In the genomic region with DNA sequence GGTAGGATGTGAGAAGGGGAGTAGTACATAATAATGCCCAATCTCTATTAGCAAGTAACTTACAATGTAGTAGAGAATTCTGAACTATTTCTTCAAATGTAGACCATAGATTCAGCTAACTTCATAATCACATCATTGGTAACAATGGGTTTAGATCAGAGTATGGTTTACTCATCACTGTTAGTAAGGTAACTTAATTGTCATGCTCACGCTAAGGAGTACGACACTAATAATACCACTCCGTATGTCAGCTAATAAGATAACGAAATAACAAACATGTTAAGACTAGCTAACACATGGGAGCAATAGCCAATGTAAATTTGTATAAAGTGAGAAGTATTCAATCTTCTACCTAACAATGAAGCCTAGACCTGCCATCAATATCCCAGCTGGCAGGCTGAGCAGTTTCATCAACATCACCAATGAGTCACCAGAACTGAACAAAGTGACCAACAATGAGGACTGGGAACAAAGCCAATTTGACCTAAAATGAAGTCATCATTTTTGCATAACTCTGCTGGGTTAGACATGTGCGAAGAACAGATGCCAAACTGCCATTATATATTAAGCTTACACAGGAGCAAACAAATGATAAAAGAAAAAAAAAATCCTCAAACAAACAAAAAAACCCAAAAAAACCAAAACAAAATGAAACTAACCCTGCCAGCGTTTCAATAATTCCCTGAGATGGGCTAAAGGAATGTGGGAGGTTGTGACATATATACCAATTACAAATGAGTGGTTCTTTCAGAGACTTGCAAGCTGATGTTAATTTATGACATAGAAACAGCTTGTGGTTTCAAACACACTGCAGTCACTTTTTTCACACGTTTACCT, we compare ENCODE assay signal across 9 cellular contexts. TPM values are rescaled to one million over a fixed set of nuclear protein-coding genes. Genes with fewer than 3 reads are reported as not detected.
DNase-seq lines count a peak whose midpoint lies in the region; ATAC-seq and TF ChIP-seq lines count a peak whose summit lies in the region.
"Had no signal": no experiment of that assay in that cellular context is flagged by ENCODE, and none has a peak within 500 bp of the region (broad histone marks: within the 10 kb centered on the region; RNA-seq: fewer than 3 reads in every experiment).

No MANE protein-coding gene starts in this region.

- no peaks in the 10 kb centered on the region for H3K79me1 ChIP-seq in mesenchymal stem cell (replicated peaks; ENCODE audit: low read length, poor library complexity, severe bottlenecking)

- H3K9me3 ChIP-seq in mesenchymal stem cell (ENCODE audit: control insufficient read depth, low read length) (no peaks in the 10 kb centered on the region), T-helper 17 cell (ENCODE audit: control insufficient read depth, low read length, poor library complexity, severe bottlenecking) (no peaks in the 10 kb centered on the region)

- H3K4me1 Mint-ChIP-seq in T-helper 17 cell, result peaks cover 10% of the 10 kb centered on the region

- no peak overlapping the region for H4K8ac ChIP-seq in mesenchymal stem cell (ENCODE audit: low read length)

- no peak overlapping the region for H3K23ac ChIP-seq in mesenchymal stem cell (ENCODE audit: low read length in 2 of 2)

- peaks cover 0 to 78% of the 10 kb centered on the region in 2 experiments for H3K36me3 ChIP-seq in mesenchymal stem cell (ENCODE audit: control insufficient read depth in 1 of 2, insufficient read depth in 2 of 2, low read depth in 1 of 2, low read length in 2 of 2)

- ATAC-seq in GM19463 (IDR thresholded peaks at IDR 0.05; ENCODE audit: unreplicated experiment), result peak; percentile 80
- peak; percentile 57 for ATAC-seq in HG03520 (IDR thresholded peaks at IDR 0.05; ENCODE audit: unreplicated experiment)
- no peak for ATAC-seq in HG03025 (IDR thresholded peaks at IDR 0.05; ENCODE audit: low FRiP score, unreplicated experiment)
- ATAC-seq in T-helper 17 cell, result no peak

- no peak overlapping the region for H3K18ac ChIP-seq in mesenchymal stem cell (ENCODE audit: low read depth in 1 of 2, low read length in 2 of 2)

- no peaks in the 10 kb centered on the region for H3K4me1 ChIP-seq in mesenchymal stem cell (ENCODE audit: control insufficient read depth, insufficient read depth, low read depth, low read length)

- no peaks in the 10 kb centered on the region for H3K27me3 ChIP-seq in mesenchymal stem cell (ENCODE audit: control insufficient read depth in 1 of 2, insufficient read depth in 1 of 2, low read length in 2 of 2)

- 22% methylated on average over 1 of the region's 7 CpGs for WGBS in mesenchymal stem cell

- H2BK5ac ChIP-seq in mesenchymal stem cell (ENCODE audit: low read depth, low read length, poor library complexity, severe bottlenecking), result no peak overlapping the region

- no peak overlapping the region for H2AK5ac ChIP-seq in mesenchymal stem cell (ENCODE audit: low read length, severe bottlenecking)

- H3K4me2 ChIP-seq in mesenchymal stem cell (ENCODE audit: low read length, poor library complexity, severe bottlenecking), result no peak overlapping the region

- H3K4me3 Mint-ChIP-seq in T-helper 17 cell, result no peak overlapping the region

- no peak overlapping the region for H2BK15ac ChIP-seq in mesenchymal stem cell (ENCODE audit: low read depth, poor library complexity, severe bottlenecking)

- H3K36me3 Mint-ChIP-seq in T-helper 17 cell (ENCODE audit: low read depth), result no peaks in the 10 kb centered on the region

- no peak overlapping the region for H2BK120ac ChIP-seq in mesenchymal stem cell (ENCODE audit: low read depth, low read length)

- H3K27me3 Mint-ChIP-seq in T-helper 17 cell, result no peaks in the 10 kb centered on the region

- no peak overlapping the region for H3K4ac ChIP-seq in mesenchymal stem cell (ENCODE audit: low read depth in 1 of 2, low read length in 2 of 2)

- H3K4me3 ChIP-seq in choroid plexus epithelial cell (ENCODE audit: low read depth, low read length) (no peak overlapping the region), mesenchymal stem cell (ENCODE audit: insufficient read depth in 1 of 2, low read depth in 1 of 2, low read length in 2 of 2) (peak overlapping the region in 1 of 2 experiments; percentile 16)

- H3K9ac ChIP-seq in mesenchymal stem cell (ENCODE audit: low read length), result peak overlapping the region; percentile 46

- H3K27ac Mint-ChIP-seq in T-helper 17 cell, result no peak overlapping the region

- no peak overlapping the region for H4K91ac ChIP-seq in mesenchymal stem cell (ENCODE audit: low read length)

- DNase-seq in DMS 273 treated with DMSO at 0.1 percent for 48 hours (lab: John Stamatoyannopoulos, UW), result peak; percentile 59
- DNase-seq in NOMO-1 treated with dmso at 0.1 percent for 144 hours (lab: John Stamatoyannopoulos, UW; ENCODE audit: unreplicated experiment), result peak; percentile 32
- peak; percentile 96 for DNase-seq in choroid plexus epithelial cell (ENCODE audit: low read depth)
- peak; percentile 91 for DNase-seq in mesenchymal stem cell
- no peak for DNase-seq in T-helper 17 cell

- TF ChIP-seq CTCF in choroid plexus epithelial cell (conservative IDR thresholded peaks at IDR 0.05; ENCODE audit: low read depth, low read length), result no peak

- no peak overlapping the region for H2AFZ ChIP-seq in mesenchymal stem cell (ENCODE audit: low read depth, low read length)

- H2BK12ac ChIP-seq in mesenchymal stem cell (ENCODE audit: low read length in 2 of 2), result no peak overlapping the region

- no peak overlapping the region for H3K14ac ChIP-seq in mesenchymal stem cell (ENCODE audit: low read length in 2 of 2)

- H3K27ac ChIP-seq in mesenchymal stem cell (ENCODE audit: low read length, poor library complexity, severe bottlenecking), result peak overlapping the region; percentile 24

RNA-seq across cellular contexts. Expression of a gene that starts 56.6 kb away (rescaled TPM):
- polyA plus RNA-seq in mesenchymal stem cell (2013, experiment 1 of 2), result 0.43 TPM
- polyA plus RNA-seq in mesenchymal stem cell (2013, experiment 2 of 2), result 0.41 TPM
- 10 to 100 TPM; 18.2 to 22.8 TPM for total RNA-seq in T-helper 17 cell
- total RNA-seq: SK-MEL-5 had no signal

Comparison
In these comparisons a context has a peak if more than half of its experiments do, and no peak if none do; other contexts are left out.
1. DNase-seq: peak in DMS 273 treated with DMSO at 0.1 percent for 48 hours (single experiment), NOMO-1 treated with dmso at 0.1 percent for 144 hours (single experiment), choroid plexus epithelial cell (single experiment) and mesenchymal stem cell (single experiment); none in T-helper 17 cell (0 of 3).
2. ATAC-seq: peak in GM19463 (single experiment) and HG03520 (single experiment); none in HG03025 (single experiment) and T-helper 17 cell (single experiment).